Comparison of ENCODE assay signal across 7 cellular contexts in genomic region chr3:100225193-100225592, GRCh38.
"Had no signal": no experiment of that assay in that cellular context is flagged by ENCODE, and none has a peak within 500 bp of the region (broad histone marks: within the 10 kb centered on the region; RNA-seq: fewer than 3 reads in every experiment).

No MANE protein-coding gene starts in this region.

- H3K4me3 ChIP-seq: GM23338 had no signal

- FAIRE-seq: H1, H54 had no signal

- ATAC-seq: GM23338 had no signal

- DNase-seq: H9, HCEC 1CT, KBM-7 had no signal

- H3K27ac ChIP-seq: KMS-11 had no signal

- H2AFZ ChIP-seq: GM23338 had no signal

- H3K4me2 ChIP-seq: GM23338, KMS-11 had no signal

- H3K9ac ChIP-seq: KMS-11 had no signal
